Comparison of ENCODE assay signal across 15 cellular contexts in the genomic region with DNA sequence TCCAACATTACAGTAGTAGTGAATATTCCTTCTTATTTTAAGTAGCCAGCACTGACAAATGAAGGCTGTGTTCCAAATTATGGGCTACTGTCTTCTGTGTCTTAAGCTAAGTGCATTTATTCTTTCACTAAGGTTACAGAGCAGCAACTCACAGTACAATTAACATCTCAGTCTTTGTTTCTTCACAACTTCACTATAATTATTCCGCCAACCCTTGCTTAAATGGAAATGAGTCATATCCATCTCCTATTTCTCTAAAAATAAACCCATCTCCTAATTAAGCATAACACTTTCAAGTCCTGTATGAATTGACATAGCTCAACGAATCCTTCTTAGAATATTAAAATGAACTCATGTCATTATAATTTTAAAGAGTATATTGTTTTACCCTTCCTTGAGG. TPM values are rescaled to one million over a fixed set of nuclear protein-coding genes. Genes with fewer than 3 reads are reported as not detected.
DNase-seq lines count a peak whose midpoint lies in the region; ATAC-seq and TF ChIP-seq lines count a peak whose summit lies in the region.
"Had no signal": no experiment of that assay in that cellular context is flagged by ENCODE, and none has a peak within 500 bp of the region (broad histone marks: within the 10 kb centered on the region; RNA-seq: fewer than 3 reads in every experiment).

No MANE protein-coding gene starts in this region.

- no peak for TF ChIP-seq CTCF in activated CD8-positive, alpha-beta T cell treated with anti-CD3 and anti-CD28 coated beads for 36 hours (IDR thresholded peaks at IDR 0.05)

- H3K36me3 ChIP-seq in skeletal muscle tissue (ENCODE audit: control insufficient read depth in 3 of 3, insufficient read depth in 3 of 3, low read length in 3 of 3): no peaks in the 10 kb centered on the region
- H3K36me3 ChIP-seq: sigmoid colon had no signal

- ATAC-seq in activated CD8-positive, alpha-beta T cell treated with anti-CD3 and anti-CD28 coated beads for 36 hours: peak; percentile 64
- ATAC-seq in activated CD8-positive, alpha-beta T cell treated with anti-CD3 and anti-CD28 coated beads, Interleukin-2, amount 10 ng/mL, durations not matched to agents 7 days and 5 days: no peak
- peak; percentile 64 for ATAC-seq in activated T-helper 17 cell treated with anti-CD3 and anti-CD28 coated beads, Interleukin-2, amount 50 U/mL, for 72 hours (replicated peaks)
- ATAC-seq in GM19397 (IDR thresholded peaks at IDR 0.05; ENCODE audit: unreplicated experiment) (no peak), HG03175 (IDR thresholded peaks at IDR 0.05; ENCODE audit: unreplicated experiment) (no peak)
- ATAC-seq: K562 had no signal

- H3K4me3 Mint-ChIP-seq in activated CD8-positive, alpha-beta T cell treated with anti-CD3 and anti-CD28 coated beads for 36 hours: peak overlapping the region; percentile 64
- no peak overlapping the region for H3K4me3 Mint-ChIP-seq in activated CD8-positive, alpha-beta T cell treated with anti-CD3 and anti-CD28 coated beads, Interleukin-2, amount 10 ng/mL, durations not matched to agents 7 days and 5 days
- peak overlapping the region; percentile 81 for H3K4me3 Mint-ChIP-seq in activated T-helper 17 cell treated with anti-CD3 and anti-CD28 coated beads, Interleukin-2, amount 50 U/mL, for 72 hours

- H3K4me1 Mint-ChIP-seq in activated CD8-positive, alpha-beta T cell treated with anti-CD3 and anti-CD28 coated beads for 36 hours (ENCODE audit: low read depth): peaks cover 59% of the 10 kb centered on the region
- peaks cover 31% of the 10 kb centered on the region for H3K4me1 Mint-ChIP-seq in activated CD8-positive, alpha-beta T cell treated with anti-CD3 and anti-CD28 coated beads, Interleukin-2, amount 10 ng/mL, durations not matched to agents 7 days and 5 days (ENCODE audit: low read depth)
- peaks cover 25% of the 10 kb centered on the region for H3K4me1 Mint-ChIP-seq in activated T-helper 17 cell treated with anti-CD3 and anti-CD28 coated beads, Interleukin-2, amount 50 U/mL, for 72 hours

- H3K9me3 ChIP-seq in skeletal muscle tissue (ENCODE audit: control insufficient read depth in 3 of 3, low read length in 3 of 3): no peaks in the 10 kb centered on the region
- H3K9me3 ChIP-seq: sigmoid colon had no signal

- intact Hi-C loops in activated CD8-positive, alpha-beta T cell treated with anti-CD3 and anti-CD28 coated beads for 36 hours (cut with micrococcal nuclease): loop anchor here (2.0 to 5.0 kb wide), 3 partner anchors 30 to 53 kb away; no protein-coding TSS in a partner anchor

- CTCF ChIA-PET in activated CD8-positive, alpha-beta T cell treated with anti-CD3 and anti-CD28 coated beads for 36 hours (lab: Charles Lee): interaction anchor here (0.9 to 2.6 kb wide), 10 partner anchors 11 to 262 kb away, joined by 3 to 9 read pairs (median 4); no protein-coding TSS in a partner anchor
- CTCF ChIA-PET in activated CD8-positive, alpha-beta T cell treated with anti-CD3 and anti-CD28 coated beads, Interleukin-2, amount 10 ng/mL, durations not matched to agents 7 days and 5 days (lab: Charles Lee): interaction anchor here (1.0 to 1.3 kb wide), 5 partner anchors 26 to 408 kb away, joined by 3 to 5 read pairs (median 4); no protein-coding TSS in a partner anchor

- no peaks in the 10 kb centered on the region for H3K9me3 Mint-ChIP-seq in activated CD8-positive, alpha-beta T cell treated with anti-CD3 and anti-CD28 coated beads for 36 hours
- no peaks in the 10 kb centered on the region for H3K9me3 Mint-ChIP-seq in activated CD8-positive, alpha-beta T cell treated with anti-CD3 and anti-CD28 coated beads, Interleukin-2, amount 10 ng/mL, durations not matched to agents 7 days and 5 days (ENCODE audit: insufficient read depth)
- H3K9me3 Mint-ChIP-seq in activated T-helper 17 cell treated with anti-CD3 and anti-CD28 coated beads, Interleukin-2, amount 50 U/mL, for 72 hours: no peaks in the 10 kb centered on the region

- no peak overlapping the region for H3K9ac ChIP-seq in skeletal muscle tissue (ENCODE audit: low read depth in 1 of 3, low read length in 3 of 3)

- POLR2A ChIA-PET in activated CD8-positive, alpha-beta T cell treated with anti-CD3 and anti-CD28 coated beads for 36 hours (lab: Charles Lee): interaction anchor here (0.8 to 2.2 kb wide), 14 partner anchors 23 to 107 kb away, joined by 3 to 10 read pairs (median 4); no protein-coding TSS in a partner anchor
- POLR2A ChIA-PET in activated CD8-positive, alpha-beta T cell treated with anti-CD3 and anti-CD28 coated beads, Interleukin-2, amount 10 ng/mL, durations not matched to agents 7 days and 5 days (lab: Charles Lee): interaction anchor here (0.8 to 1.7 kb wide), 5 partner anchors 12 to 57 kb away, joined by 3 to 9 read pairs (median 4); no protein-coding TSS in a partner anchor

- no peaks in the 10 kb centered on the region for H3K27me3 Mint-ChIP-seq in activated CD8-positive, alpha-beta T cell treated with anti-CD3 and anti-CD28 coated beads for 36 hours
- H3K27me3 Mint-ChIP-seq in activated CD8-positive, alpha-beta T cell treated with anti-CD3 and anti-CD28 coated beads, Interleukin-2, amount 10 ng/mL, durations not matched to agents 7 days and 5 days (ENCODE audit: low read depth): no peaks in the 10 kb centered on the region
- H3K27me3 Mint-ChIP-seq in activated T-helper 17 cell treated with anti-CD3 and anti-CD28 coated beads, Interleukin-2, amount 50 U/mL, for 72 hours: peaks cover 2% of the 10 kb centered on the region

- peak overlapping the region; percentile 23 for H3K27ac ChIP-seq in skeletal muscle tissue (ENCODE audit: low read depth, low read length)
- H3K27ac ChIP-seq: sigmoid colon had no signal

- H3K4me1 ChIP-seq in skeletal muscle tissue (ENCODE audit: control insufficient read depth in 3 of 3, insufficient read depth in 3 of 3, low read length in 3 of 3): peaks cover 10 to 25% (median 23%) of the 10 kb centered on the region in 3 donors

- no peak for DNase-seq in activated CD8-positive, alpha-beta T cell treated with anti-CD3 and anti-CD28 coated beads for 36 hours
- no peak for DNase-seq in activated CD8-positive, alpha-beta T cell treated with anti-CD3 and anti-CD28 coated beads, Interleukin-2, amount 10 ng/mL, durations not matched to agents 7 days and 5 days
- peak; percentile 11 for DNase-seq in M059J (ENCODE audit: low read depth)
- DNase-seq in stimulated activated CD4-positive, alpha-beta T cell treated with anti-CD3 and anti-CD28 coated beads, Interleukin-4, amount 100 ng/mL, for 24 hours: no peak
- DNase-seq: activated CD4-positive, alpha-beta T cell treated with anti-CD3 and anti-CD28 coated beads, Interleukin-2, amount 50 U/mL, for 4 hours; NCI-H146; NCI-H524 treated with DMSO at 0.1 percent for 48 hours; RPMI8226; sigmoid colon had no signal

- no peak overlapping the region for H3K4me3 ChIP-seq in skeletal muscle tissue (ENCODE audit: low read length in 3 of 3)
- H3K4me3 ChIP-seq: K562, lung, sigmoid colon had no signal

- H3K27me3 ChIP-seq in skeletal muscle tissue (ENCODE audit: control insufficient read depth in 3 of 3, insufficient read depth in 3 of 3, low read length in 3 of 3): peaks cover 0 to 3% (median 2%) of the 10 kb centered on the region in 3 donors
- H3K27me3 ChIP-seq: sigmoid colon had no signal

- H3K27ac Mint-ChIP-seq in activated CD8-positive, alpha-beta T cell treated with anti-CD3 and anti-CD28 coated beads for 36 hours: peak overlapping the region; percentile 97
- H3K27ac Mint-ChIP-seq in activated CD8-positive, alpha-beta T cell treated with anti-CD3 and anti-CD28 coated beads, Interleukin-2, amount 10 ng/mL, durations not matched to agents 7 days and 5 days: no peak overlapping the region
- peak overlapping the region; percentile 98 for H3K27ac Mint-ChIP-seq in activated T-helper 17 cell treated with anti-CD3 and anti-CD28 coated beads, Interleukin-2, amount 50 U/mL, for 72 hours

- no peaks in the 10 kb centered on the region for H3K36me3 Mint-ChIP-seq in activated CD8-positive, alpha-beta T cell treated with anti-CD3 and anti-CD28 coated beads for 36 hours (ENCODE audit: low read depth)
- H3K36me3 Mint-ChIP-seq in activated CD8-positive, alpha-beta T cell treated with anti-CD3 and anti-CD28 coated beads, Interleukin-2, amount 10 ng/mL, durations not matched to agents 7 days and 5 days (ENCODE audit: low read depth): no peaks in the 10 kb centered on the region
- H3K36me3 Mint-ChIP-seq in activated T-helper 17 cell treated with anti-CD3 and anti-CD28 coated beads, Interleukin-2, amount 50 U/mL, for 72 hours (ENCODE audit: low read depth): no peaks in the 10 kb centered on the region

RNA-seq across cellular contexts. Expression of a gene that starts 6.7 kb away (rescaled TPM):
- total RNA-seq in activated CD8-positive, alpha-beta T cell treated with anti-CD3 and anti-CD28 coated beads for 36 hours: 100 to 1,000 TPM; 527 to 532 TPM
- total RNA-seq in activated CD8-positive, alpha-beta T cell treated with anti-CD3 and anti-CD28 coated beads, Interleukin-2, amount 10 ng/mL, durations not matched to agents 7 days and 5 days: 100 to 1,000 TPM; 456 to 467 TPM
- 57.7 and 67.7 TPM in 2 replicates for total RNA-seq in M059J (2014; rRNA removed; shearing (Covaris generic))
- 100 to 1,000 TPM; 309 to 471 TPM for total RNA-seq in activated T-helper 17 cell treated with anti-CD3 and anti-CD28 coated beads, Interleukin-2, amount 50 U/mL, for 72 hours
- 37.1 TPM for total RNA-seq in skeletal muscle tissue

Comparison
In these comparisons a context has a peak if more than half of its experiments do, and no peak if none do; other contexts are left out.
1. ATAC-seq: peak in activated CD8-positive, alpha-beta T cell treated with anti-CD3 and anti-CD28 coated beads for 36 hours (single experiment) and activated T-helper 17 cell treated with anti-CD3 and anti-CD28 coated beads, Interleukin-2, amount 50 U/mL, for 72 hours (single experiment); none in activated CD8-positive, alpha-beta T cell treated with anti-CD3 and anti-CD28 coated beads, Interleukin-2, amount 10 ng/mL, durations not matched to agents 7 days and 5 days (single experiment), GM19397 (single experiment) and HG03175 (single experiment).